9 cellular contexts compared by ENCODE assay signal in the genomic region with DNA sequence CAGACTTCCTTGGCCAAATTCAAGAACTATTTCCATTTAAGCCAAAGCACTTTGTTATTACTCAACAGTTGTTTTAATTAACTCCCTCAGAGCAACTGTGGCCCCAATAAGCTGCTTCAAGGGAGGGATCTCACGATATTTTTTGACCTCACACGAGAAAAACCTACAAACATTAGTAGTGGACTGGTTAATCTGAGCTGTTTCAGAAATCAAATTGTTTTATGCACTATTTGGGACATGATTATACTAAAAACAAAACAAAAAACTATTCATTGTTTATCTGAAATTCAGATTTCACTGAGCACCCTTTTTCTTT.
DNase-seq lines count a peak whose midpoint lies in the region; ATAC-seq, FAIRE-seq and TF ChIP-seq lines count a peak whose summit lies in the region.
"Had no signal": no experiment of that assay in that cellular context is flagged by ENCODE, and none has a peak within 500 bp of the region (broad histone marks: within the 10 kb centered on the region; RNA-seq: fewer than 3 reads in every experiment).

No MANE protein-coding gene starts in this region.

- H3K27me3 Mint-ChIP-seq in immature natural killer cell (ENCODE audit: low read depth in 3 of 3), result peaks cover 6 to 26% (median 13%) of the 10 kb centered on the region in 3 donors

- H3K27ac ChIP-seq in HCT116 (ENCODE audit: low read depth, low read length) (no peak overlapping the region), WERI-Rb-1 (no peak overlapping the region), keratinocyte (ENCODE audit: control insufficient read depth, insufficient read depth, low read length) (no peak overlapping the region), stomach (peak overlapping the region in 4 of 5 donors; percentile 48 to 78 (median 64)), Peyer's patch (peak overlapping the region in 1 of 4 donors; percentile 63)

- H3K79me2 ChIP-seq in HCT116 (ENCODE audit: insufficient read depth, low read length) (no peaks in the 10 kb centered on the region), keratinocyte (ENCODE audit: control insufficient read depth, insufficient read depth, low read length) (no peaks in the 10 kb centered on the region)

- TF ChIP-seq RAD21 in HCT116 (IDR thresholded peaks at IDR 0.05; ENCODE audit: low read depth), result no peak

- WGBS in stomach, 5 donors, result 20 to 59% (median 35%) methylated on average over 2 of the region's 2 CpGs

- no peak for FAIRE-seq in keratinocyte (lab: Jason Lieb, UNC)

- no peaks in the 10 kb centered on the region for H3K9me3 ChIP-seq in HCT116 (ENCODE audit: control insufficient read depth in 1 of 2, insufficient read depth in 1 of 2, low read depth in 1 of 2, low read length in 2 of 2)
- no peaks in the 10 kb centered on the region for H3K9me3 ChIP-seq in WERI-Rb-1 (ENCODE audit: severe bottlenecking)
- no peaks in the 10 kb centered on the region for H3K9me3 ChIP-seq in keratinocyte (ENCODE audit: control insufficient read depth, low read depth, low read length)
- no peaks in the 10 kb centered on the region for H3K9me3 ChIP-seq in stomach
- no peaks in the 10 kb centered on the region for H3K9me3 ChIP-seq in Peyer's patch
- H3K9me3 ChIP-seq in mucosa of descending colon, result no peaks in the 10 kb centered on the region

- H3K4me2 ChIP-seq in HCT116 (ENCODE audit: low read length) (peak overlapping the region; percentile 78), keratinocyte (ENCODE audit: control insufficient read depth, extremely low read depth, insufficient read depth, low read depth, low read length) (peak overlapping the region; percentile 93)

- POLR2A ChIA-PET in HCT116 (lab: Charles Lee), result no interaction called here

- intact Hi-C loops in HCT116 (cut with micrococcal nuclease), result no loop called here
- intact Hi-C loops in stomach (cut with DNase I; ENCODE audit: low total_unique reads), result no loop called here
- intact Hi-C loops in mucosa of descending colon (cut with DNase I, micrococcal nuclease), result no loop called here

- dilution Hi-C loops in keratinocyte (cut with MboI; ENCODE audit: extremely low pct_ligation_motif_present, low sequenced_read_pairs), result no loop called here

- no peaks in the 10 kb centered on the region for H4K20me1 ChIP-seq in HCT116 (ENCODE audit: insufficient read depth)
- H4K20me1 ChIP-seq in keratinocyte (ENCODE audit: control insufficient read depth, extremely low read depth, insufficient read depth, low read length), result no peaks in the 10 kb centered on the region

- H3K36me3 Mint-ChIP-seq in immature natural killer cell, result no peaks in the 10 kb centered on the region

- no TSS peak for BruUV-seq in HCT116 (replicated peaks; lab: Mats Ljungman, UMichigan)

- ATAC-seq in HCT116 (no peak), mucosa of descending colon (no peak)

- H3K36me3 ChIP-seq in HCT116 (ENCODE audit: control insufficient read depth in 1 of 2, insufficient read depth in 2 of 2, low read length in 2 of 2) (no peaks in the 10 kb centered on the region), WERI-Rb-1 (no peaks in the 10 kb centered on the region), keratinocyte (ENCODE audit: control insufficient read depth in 2 of 2, extremely low read depth in 1 of 2, insufficient read depth in 2 of 2, low read length in 2 of 2) (no peaks in the 10 kb centered on the region), stomach (no peaks in the 10 kb centered on the region), Peyer's patch (no peaks in the 10 kb centered on the region), mucosa of descending colon (ENCODE audit: low read depth) (no peaks in the 10 kb centered on the region)

- TF ChIP-seq CTCF in HCT116 (IDR thresholded peaks at IDR 0.05 in 2 of 3, conservative IDR thresholded peaks at IDR 0.05 in 1 of 3; ENCODE audit: borderline replicate concordance in 1 of 3, insufficient read depth in 1 of 3, low read depth in 2 of 3, low read length in 2 of 3) (no peak), WERI-Rb-1 (IDR thresholded peaks at IDR 0.05; ENCODE audit: low read depth, low read length) (no peak), keratinocyte (optimal IDR thresholded peaks at IDR 0.05 in 1 of 3, IDR thresholded peaks at IDR 0.05 in 1 of 3, conservative IDR thresholded peaks at IDR 0.05 in 1 of 3; ENCODE audit: extremely low read depth in 1 of 3, insufficient read depth in 2 of 3, low read length in 3 of 3) (no peak), stomach (IDR thresholded peaks at IDR 0.05) (no peak), Peyer's patch (IDR thresholded peaks at IDR 0.05) (no peak), mucosa of descending colon (IDR thresholded peaks at IDR 0.05) (no peak)

- H3K9ac ChIP-seq in HCT116 (ENCODE audit: low read length), result no peak overlapping the region
- no peak overlapping the region for H3K9ac ChIP-seq in keratinocyte (ENCODE audit: control insufficient read depth, extremely low read depth, insufficient read depth, low read length)

- CTCF ChIA-PET in HCT116 (lab: Charles Lee), result no interaction called here

- H3K4me1 Mint-ChIP-seq in immature natural killer cell, result peaks cover 12 to 20% of the 10 kb centered on the region in 2 donors

- TF ChIP-seq POLR2A in HCT116 (IDR thresholded peaks at IDR 0.05; ENCODE audit: borderline replicate concordance, extremely low read depth, insufficient read depth, insufficient read length) (no peak), stomach (IDR thresholded peaks at IDR 0.05) (no peak), Peyer's patch (IDR thresholded peaks at IDR 0.05) (no peak)

- peaks cover 0 to 14% (median 6%) of the 10 kb centered on the region in 6 donors for H3K9me3 Mint-ChIP-seq in immature natural killer cell

- H3K4me1 ChIP-seq in HCT116 (ENCODE audit: control insufficient read depth in 1 of 2, insufficient read depth in 2 of 2, low read length in 2 of 2), result no peaks in the 10 kb centered on the region
- H3K4me1 ChIP-seq in keratinocyte (ENCODE audit: control insufficient read depth, extremely low read depth, insufficient read depth, low read length), result no peaks in the 10 kb centered on the region
- H3K4me1 ChIP-seq in stomach, result peaks cover 0 to 16% (median 3%) of the 10 kb centered on the region in 4 donors
- peaks cover 0 to 5% (median 0%) of the 10 kb centered on the region in 4 donors for H3K4me1 ChIP-seq in Peyer's patch
- H3K4me1 ChIP-seq in mucosa of descending colon (ENCODE audit: low read depth), result no peaks in the 10 kb centered on the region

- H3K9me2 ChIP-seq in HCT116 (ENCODE audit: insufficient read depth), result no peaks in the 10 kb centered on the region

- H3K4me3 Mint-ChIP-seq in immature natural killer cell, result peak overlapping the region in 2 of 5 donors; percentile 25 to 63

- RAD21 ChIA-PET in HCT116 (lab: Charles Lee; ENCODE audit: low non-redundant PET in 1 of 2, low total read pairs in 2 of 2, uncharacterized antibody in 2 of 2, unreplicated experiment in 2 of 2), result no interaction called here

- H3K27ac Mint-ChIP-seq in immature natural killer cell, result peak overlapping the region in 1 of 6 donors; percentile 10

- peak overlapping the region; percentile 44 to 51; a peak in 3 of 4 replicates for H3K4me3 ChIP-seq in HCT116 (replicated peaks in 1 of 2; ENCODE audit: low read depth in 1 of 2, low read length in 2 of 2)
- H3K4me3 ChIP-seq in WERI-Rb-1 (ENCODE audit: low read depth, low read length), result peak overlapping the region; percentile 53
- H3K4me3 ChIP-seq in keratinocyte (ENCODE audit: control insufficient read depth in 2 of 3, extremely low read depth in 1 of 3, insufficient read depth in 2 of 3, low read depth in 1 of 3, low read length in 3 of 3), result peak overlapping the region in 1 of 3 experiments; percentile 57
- peak overlapping the region; percentile 42 to 50 (median 46) for H3K4me3 ChIP-seq in stomach
- H3K4me3 ChIP-seq in Peyer's patch, result peak overlapping the region in 2 of 4 donors; percentile 32 to 49
- H3K4me3 ChIP-seq in mucosa of descending colon, result no peak overlapping the region

- H2AFZ ChIP-seq in HCT116 (ENCODE audit: low read depth, low read length, poor library complexity, severe bottlenecking) (peak overlapping the region; percentile 66), keratinocyte (ENCODE audit: control insufficient read depth, low read length) (peak overlapping the region; percentile 90)

- DNase-seq in HCT116 (ENCODE audit: low read depth, low spot score) (no peak), WERI-Rb-1 (no peak), keratinocyte (ENCODE audit: low read depth, low spot score) (no peak), stomach (no peak), immature natural killer cell (no peak), Peyer's patch (no peak), mucosa of descending colon (no peak), NCI-H128 (lab: John Stamatoyannopoulos, UW; ENCODE audit: unreplicated experiment) (no peak)
- DNase-seq: activated naive CD4-positive, alpha-beta T cell treated with Interleukin-2 at 50 U/mL for 16 hours had no signal

- TF ChIP-seq EP300 in stomach (IDR thresholded peaks at IDR 0.05), result no peak

- H3K27me3 ChIP-seq in HCT116 (ENCODE audit: insufficient read depth, low read length) (no peaks in the 10 kb centered on the region), WERI-Rb-1 (ENCODE audit: insufficient read depth, low read depth, severe bottlenecking) (peaks cover 10% of the 10 kb centered on the region), keratinocyte (ENCODE audit: control insufficient read depth, extremely low read depth, insufficient read depth, low read length) (no peaks in the 10 kb centered on the region), stomach (no peaks in the 10 kb centered on the region), Peyer's patch (no peaks in the 10 kb centered on the region)

- H3K9me1 ChIP-seq in keratinocyte (ENCODE audit: control insufficient read depth, extremely low read depth, insufficient read depth, low read length), result no peaks in the 10 kb centered on the region

TF ChIP-seq in HCT116, 20 proteins besides CTCF, POLR2A, EP300 and RAD21 (continues in another document):
- no peak for TF ChIP-seq YY1 (IDR thresholded peaks at IDR 0.05; ENCODE audit: extremely low read depth, insufficient replicate concordance, low read depth, low read length)

Comparison
In these comparisons a context has a peak if more than half of its experiments do, and no peak if none do; other contexts are left out.
1. H3K27ac ChIP-seq: peak in stomach (4 of 5); none in HCT116 (single experiment), WERI-Rb-1 (single experiment) and keratinocyte (single experiment).